1 cellular context compared by ENCODE assay signal in the genomic region with DNA sequence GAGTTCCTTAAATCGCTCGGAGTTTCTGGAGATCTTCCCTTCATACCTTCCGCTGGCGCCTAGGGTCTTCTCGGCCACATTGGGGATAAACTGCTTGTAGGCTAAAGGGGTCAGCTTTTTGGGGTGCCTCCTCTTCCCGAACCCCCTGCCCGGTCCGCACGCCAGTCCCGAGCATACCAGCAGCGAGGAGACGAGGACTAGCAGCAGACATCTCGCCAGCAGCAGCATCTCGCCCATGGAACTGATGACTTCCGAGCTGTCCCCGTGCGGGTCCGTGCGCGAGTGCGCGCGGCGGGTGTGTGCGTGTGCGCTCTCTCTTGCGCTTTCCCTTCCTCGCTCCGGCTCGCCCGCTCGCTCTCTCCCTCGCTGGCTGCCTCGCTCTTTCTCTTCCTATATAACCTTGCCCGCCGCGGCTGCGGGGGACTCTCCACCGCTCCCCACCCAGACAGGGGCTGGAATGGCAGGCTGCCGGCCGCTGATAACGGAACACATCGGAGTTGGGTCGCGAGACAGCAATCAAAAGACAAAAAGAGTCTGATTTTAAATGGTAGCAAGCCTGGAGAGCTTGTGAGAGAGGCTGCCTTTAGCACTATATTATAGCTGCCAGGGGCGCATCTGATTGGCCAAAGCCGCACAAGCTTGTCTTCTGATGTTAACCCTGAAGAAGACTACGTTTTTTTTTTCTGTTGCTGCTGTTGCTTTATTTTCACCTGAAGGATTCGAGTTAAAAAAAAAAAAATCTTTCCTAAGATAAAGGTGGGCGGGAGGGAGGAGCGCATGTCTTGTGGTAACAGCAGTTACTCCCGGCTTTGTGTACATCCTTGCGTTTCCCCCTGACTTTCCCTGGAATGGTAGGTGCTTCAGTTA.
TF ChIP-seq lines count a peak whose summit lies in the region.

TSS of gene SHH (minus strand) at position 569 of the 867 bp plus-strand sequence. CDS start at position 228, 341 bp downstream.

TF ChIP-seq in GM12878, 131 proteins besides CTCF, POLR2A, EP300 and RAD21:
- peak; percentile 43 for TF ChIP-seq SUZ12 (IDR thresholded peaks at IDR 0.05; ENCODE audit: unreplicated experiment)
- TF ChIP-seq CBX5 (IDR thresholded peaks at IDR 0.05; ENCODE audit: low read depth): no peak
